In genomic region chr14:22677557-22677956, GRCh38 we compare ENCODE assay signal across 19 cellular contexts. TPM values are rescaled to one million over a fixed set of nuclear protein-coding genes. Genes with fewer than 3 reads are reported as not detected.
"Had no signal": no experiment of that assay in that cellular context is flagged by ENCODE, and none has a peak within 500 bp of the region (broad histone marks: within the 10 kb centered on the region; RNA-seq: fewer than 3 reads in every experiment).

No MANE protein-coding gene starts in this region.

RNA-seq across cellular contexts. Expression of gene OR6J1, which starts 33.4 kb away (rescaled TPM):
- total RNA-seq: left colon, left ventricle myocardium inferior, lower leg skin, mesothelial cell of epicardium, mononuclear cell, natural killer cell, occipital lobe, osteocyte, posterior vena cava, psoas muscle, right atrium auricular region, right lobe of liver, skeletal muscle tissue, smooth muscle cell, temporal lobe, tibial nerve, ureter had no signal
- polyA plus RNA-seq: keratinocyte, lung, psoas muscle, smooth muscle cell had no signal
